In genomic region chr19:1400281-1401137, GRCh38 we compare ENCODE assay signal across 1 cellular context.
TF ChIP-seq lines count a peak whose summit lies in the region.

No MANE protein-coding gene starts in this region.

TF ChIP-seq in HepG2, 621 proteins besides CTCF, POLR2A, EP300 and RAD21 (continued from another document and continues in another):
- TF ChIP-seq REST (IDR thresholded peaks at IDR 0.05; ENCODE audit: borderline replicate concordance in 1 of 2, low read depth in 1 of 2, low read length in 2 of 2) (0 out of 4 replicates have a peak, but pooled peaks of 1 of the 2 experiments have one; percentile 7), YEATS4 (CRISPR knock-in tag; IDR thresholded peaks at IDR 0.05; ENCODE audit: borderline replicate concordance) (no peak), CBX5 (CRISPR knock-in tag; IDR thresholded peaks at IDR 0.05; ENCODE audit: borderline replicate concordance) (peak; percentile 18; the same call in 1 of the 2 replicates), NCOA2 (CRISPR knock-in tag; IDR thresholded peaks at IDR 0.05) (peak; percentile 62; the same call in 1 of the 2 replicates), CCAR2 (optimal IDR thresholded peaks at IDR 0.05; ENCODE audit: low read depth, low read length) (no peak), NFYC (CRISPR knock-in tag; IDR thresholded peaks at IDR 0.05) (peak; percentile 67; the same call in 1 of the 2 replicates), ZKSCAN5 (CRISPR knock-in tag; IDR thresholded peaks at IDR 0.05) (no peak), NFRKB (IDR thresholded peaks at IDR 0.05) (no peak), ZSCAN9 (CRISPR knock-in tag; IDR thresholded peaks at IDR 0.05; ENCODE audit: borderline replicate concordance) (peak; percentile 52; the same call in 1 of the 2 replicates), ZNF256 (CRISPR knock-in tag; conservative IDR thresholded peaks at IDR 0.05) (no peak; the same call in 1 of the 2 replicates), RFX1 (IDR thresholded peaks at IDR 0.05) (no peak), ZNF557 (CRISPR knock-in tag; IDR thresholded peaks at IDR 0.05) (no peak), FOXC1 (CRISPR knock-in tag; IDR thresholded peaks at IDR 0.05; ENCODE audit: borderline replicate concordance) (no peak), HINFP (CRISPR knock-in tag; IDR thresholded peaks at IDR 0.05; ENCODE audit: low read depth) (no peak; the same call in 1 of the 2 replicates), HOXD1 (CRISPR knock-in tag; IDR thresholded peaks at IDR 0.05) (0 out of 2 replicates have a peak, but pooled peaks have one; percentile 13), SIN3B (IDR thresholded peaks at IDR 0.05; ENCODE audit: low read length) (no peak), BRCA1 (CRISPR knock-in tag; IDR thresholded peaks at IDR 0.05) (peak; percentile 45; the same call in 1 of the 2 replicates), RARG (CRISPR knock-in tag; IDR thresholded peaks at IDR 0.05; ENCODE audit: low read depth) (no peak), POLR2G (IDR thresholded peaks at IDR 0.05; ENCODE audit: low read depth, low read length) (peak; percentile 78), TOPORS (CRISPR knock-in tag; IDR thresholded peaks at IDR 0.05) (no peak), SP140L (CRISPR knock-in tag; IDR thresholded peaks at IDR 0.05; ENCODE audit: borderline replicate concordance) (no peak), ZNF264 (CRISPR knock-in tag; IDR thresholded peaks at IDR 0.05) (peak; percentile 98), ZFX (CRISPR knock-in tag; IDR thresholded peaks at IDR 0.05; ENCODE audit: low read depth) (peak; percentile 76), TBL1XR1 (IDR thresholded peaks at IDR 0.05; ENCODE audit: borderline replicate concordance, low read length, partially characterized antibody) (no peak), HMGXB3 (CRISPR knock-in tag; IDR thresholded peaks at IDR 0.05; ENCODE audit: borderline replicate concordance) (no peak; the same call in 1 of the 2 replicates), ATM (IDR thresholded peaks at IDR 0.05; ENCODE audit: borderline replicate concordance) (no peak), ZNF12 (CRISPR knock-in tag; IDR thresholded peaks at IDR 0.05) (peak; percentile 57; the same call in 1 of the 2 replicates), SCMH1 (CRISPR knock-in tag; IDR thresholded peaks at IDR 0.05; ENCODE audit: borderline replicate concordance) (no peak), ETV5 (CRISPR knock-in tag; IDR thresholded peaks at IDR 0.05; ENCODE audit: borderline replicate concordance) (0 out of 2 replicates have a peak, but pooled peaks have one; percentile 8), ZNF572 (CRISPR knock-in tag; IDR thresholded peaks at IDR 0.05) (no peak), ZSCAN25 (CRISPR knock-in tag; IDR thresholded peaks at IDR 0.05) (peak; percentile 75; the same call in 1 of the 2 replicates), MIER3 (CRISPR knock-in tag; IDR thresholded peaks at IDR 0.05; ENCODE audit: borderline replicate concordance) (no peak; the same call in 1 of the 2 replicates), ZNF138 (CRISPR knock-in tag; IDR thresholded peaks at IDR 0.05; ENCODE audit: low read depth) (no peak; the same call in 1 of the 2 replicates), PHF5A (CRISPR knock-in tag; IDR thresholded peaks at IDR 0.05; ENCODE audit: low read depth, unreplicated experiment) (peak; percentile 72), MEIS2 (CRISPR knock-in tag; IDR thresholded peaks at IDR 0.05) (no peak; the same call in 1 of the 2 replicates), ZNF766 (CRISPR knock-in tag; IDR thresholded peaks at IDR 0.05; ENCODE audit: borderline replicate concordance) (0 out of 2 replicates have a peak, but pooled peaks have one; percentile 77), SP2 (CRISPR knock-in tag; IDR thresholded peaks at IDR 0.05) (0 out of 2 replicates have a peak, but pooled peaks have one; percentile 28), NFKBIZ (CRISPR knock-in tag; IDR thresholded peaks at IDR 0.05) (peak; percentile 29; the same call in 1 of the 2 replicates), MTF2 (CRISPR knock-in tag; IDR thresholded peaks at IDR 0.05; ENCODE audit: borderline replicate concordance) (no peak), CEBPZ (IDR thresholded peaks at IDR 0.05; ENCODE audit: low read length) (no peak), KLF6 (CRISPR knock-in tag; IDR thresholded peaks at IDR 0.05) (no peak; the same call in 1 of the 2 replicates), ZNF263 (CRISPR knock-in tag; IDR thresholded peaks at IDR 0.05) (peak; percentile 75), ZBTB44 (CRISPR knock-in tag; IDR thresholded peaks at IDR 0.05) (no peak), PHB2 (IDR thresholded peaks at IDR 0.05; ENCODE audit: partially characterized antibody) (no peak), ZFP90 (CRISPR knock-in tag; IDR thresholded peaks at IDR 0.05; ENCODE audit: borderline replicate concordance) (no peak; the same call in none of the 2 replicates), ZNF891 (CRISPR knock-in tag; IDR thresholded peaks at IDR 0.05) (peak; percentile 75), ZNF18 (CRISPR knock-in tag; IDR thresholded peaks at IDR 0.05; ENCODE audit: insufficient replicate concordance) (peak; percentile 49), ZNF446 (CRISPR knock-in tag; IDR thresholded peaks at IDR 0.05) (no peak), FOXJ3 (CRISPR knock-in tag; IDR thresholded peaks at IDR 0.05; ENCODE audit: borderline replicate concordance) (peak; percentile 79), ZBTB8A (CRISPR knock-in tag; IDR thresholded peaks at IDR 0.05; ENCODE audit: borderline replicate concordance, low read depth) (no peak), YEATS2 (CRISPR knock-in tag; IDR thresholded peaks at IDR 0.05; ENCODE audit: borderline replicate concordance) (peak; percentile 62; the same call in 1 of the 2 replicates), ZNF839 (CRISPR knock-in tag; IDR thresholded peaks at IDR 0.05; ENCODE audit: borderline replicate concordance) (no peak)
